Comparison of ENCODE assay signal across 1 cellular context in the genomic region with DNA sequence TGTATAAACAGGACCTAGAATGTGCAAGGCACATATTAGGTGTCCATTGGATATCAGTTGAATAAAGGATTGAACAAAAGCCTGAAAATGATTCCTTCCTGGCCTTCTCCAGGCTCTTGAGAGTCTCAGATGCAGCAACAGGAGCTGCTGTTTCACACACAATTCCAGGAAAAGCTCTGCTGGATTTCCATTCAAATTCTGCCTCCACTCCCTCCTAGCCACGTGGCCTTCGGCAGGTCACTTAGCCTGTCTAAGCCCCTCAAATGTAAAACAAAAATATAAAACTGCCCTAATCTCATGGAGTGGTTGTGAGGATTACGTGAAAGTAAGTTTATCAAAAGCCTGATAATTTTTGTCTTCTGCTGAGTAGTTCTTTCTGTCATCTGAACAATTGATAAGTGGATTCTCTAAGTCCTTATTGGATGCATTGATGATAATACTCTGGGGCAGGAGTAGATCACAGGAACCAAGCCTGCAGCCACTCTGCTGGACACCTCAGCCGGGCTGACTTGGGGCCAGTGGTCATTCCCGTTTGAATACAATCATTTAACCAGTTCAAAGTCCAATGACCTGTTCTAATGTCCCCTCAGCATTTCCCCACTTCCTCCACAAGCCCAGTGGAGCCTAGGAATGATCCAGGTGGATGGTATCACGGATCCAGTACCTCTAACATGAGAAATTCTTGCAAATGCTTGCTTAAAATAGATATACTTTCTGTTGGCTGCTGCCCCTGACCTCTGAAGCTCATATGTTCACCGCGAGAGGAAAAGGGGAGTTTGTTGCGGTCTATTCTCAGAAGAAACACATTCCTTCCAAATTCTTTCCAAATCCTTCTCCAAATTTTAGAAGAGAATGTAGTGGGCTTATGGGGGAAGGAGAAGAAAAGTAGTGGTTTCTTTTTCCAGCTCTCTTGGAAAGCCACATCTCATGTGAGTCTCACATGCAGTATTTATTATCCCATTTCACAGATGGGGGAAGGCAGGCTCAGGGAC.
TF ChIP-seq lines count a peak whose summit lies in the region.

No MANE protein-coding gene starts in this region.

TF ChIP-seq in liver, 16 proteins besides CTCF, POLR2A, EP300 and RAD21 (continued from another document):
- no peak for TF ChIP-seq ZBTB33 (IDR thresholded peaks at IDR 0.05)
- peak; percentile 95 for TF ChIP-seq MAX (IDR thresholded peaks at IDR 0.05)
- peak; percentile 99 for TF ChIP-seq SP1 (IDR thresholded peaks at IDR 0.05)
- peak in 1 of 2 donors; percentile 77 for TF ChIP-seq GABPA (IDR thresholded peaks at IDR 0.05 in 1 of 2, conservative IDR thresholded peaks at IDR 0.05 in 1 of 2)
- peak; percentile 72 to 89 for TF ChIP-seq JUND (IDR thresholded peaks at IDR 0.05)
